Comparison of ENCODE assay signal across 9 cellular contexts in the genomic region with DNA sequence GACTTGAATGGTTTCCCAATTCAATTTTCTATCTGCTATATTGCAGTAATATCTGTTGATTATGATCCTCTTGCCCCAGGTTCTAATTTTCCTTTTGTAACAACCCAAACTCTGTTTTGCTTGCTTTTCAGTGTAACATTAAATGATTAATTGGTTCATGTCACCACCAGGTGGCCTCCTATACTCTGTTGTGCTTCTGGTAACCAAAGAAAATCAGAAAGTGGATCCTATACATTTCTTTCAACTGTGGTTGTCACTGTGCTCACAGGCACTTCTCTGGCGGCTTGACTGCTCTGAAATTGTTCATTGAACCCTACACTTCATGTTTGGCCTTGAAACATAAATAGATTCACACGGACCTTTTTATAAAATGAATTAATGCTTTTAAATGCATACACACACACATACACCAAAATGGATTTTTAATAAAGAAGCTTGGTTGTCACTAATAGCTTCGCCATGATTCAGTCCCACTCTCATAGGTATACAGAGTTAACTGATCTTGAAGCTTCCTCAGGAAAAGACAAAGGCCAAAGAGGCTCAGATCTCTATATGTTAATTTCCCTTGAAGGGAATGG.
DNase-seq lines count a peak whose midpoint lies in the region; ATAC-seq, FAIRE-seq and TF ChIP-seq lines count a peak whose summit lies in the region.
"Had no signal": no experiment of that assay in that cellular context is flagged by ENCODE, and none has a peak within 500 bp of the region (broad histone marks: within the 10 kb centered on the region; RNA-seq: fewer than 3 reads in every experiment).

No MANE protein-coding gene starts in this region.

- H3K4me3 Mint-ChIP-seq in naive thymus-derived CD4-positive, alpha-beta T cell, result no peak overlapping the region
- H3K4me3 Mint-ChIP-seq: CD4-positive, alpha-beta memory T cell had no signal

- H3K4me3 ChIP-seq in bronchial epithelial cell (ENCODE audit: low read depth, low read length) (no peak overlapping the region), HepG2 (replicated peaks in 1 of 3; ENCODE audit: insufficient read depth in 1 of 3, low read depth in 2 of 3, low read length in 3 of 3) (no peak overlapping the region)
- no peak overlapping the region for H3K4me3 ChIP-seq in naive thymus-derived CD4-positive, alpha-beta T cell (ENCODE audit: low read length)

- no peaks in the 10 kb centered on the region for H3K9me3 Mint-ChIP-seq in naive thymus-derived CD4-positive, alpha-beta T cell
- H3K9me3 Mint-ChIP-seq: CD4-positive, alpha-beta memory T cell had no signal

- no peak overlapping the region for H3K4me2 ChIP-seq in HepG2 (ENCODE audit: low read depth, low read length)

- no peak for TF ChIP-seq RAD21 in HepG2 (CRISPR knock-in tag; IDR thresholded peaks at IDR 0.05)

- peaks cover 0 to 2% (median 0%) of the 10 kb centered on the region in 7 donors for H3K4me1 Mint-ChIP-seq in naive thymus-derived CD4-positive, alpha-beta T cell
- H3K4me1 Mint-ChIP-seq: CD4-positive, alpha-beta memory T cell had no signal

- POLR2A ChIA-PET in HepG2 (lab: Yijun Ruan, JAX), result no interaction called here
- POLR2A ChIA-PET in naive thymus-derived CD4-positive, alpha-beta T cell (lab: Charles Lee), result no interaction called here

- H3K9me3 ChIP-seq in HepG2 (ENCODE audit: low read length), result no peaks in the 10 kb centered on the region
- H3K9me3 ChIP-seq in naive thymus-derived CD4-positive, alpha-beta T cell (ENCODE audit: control insufficient read depth in 2 of 3, low read length in 3 of 3), result no peaks in the 10 kb centered on the region

- ATAC-seq in HG03159 (IDR thresholded peaks at IDR 0.05; ENCODE audit: unreplicated experiment) (peak; percentile 73), HepG2 (peak; percentile 94), HG02970 (IDR thresholded peaks at IDR 0.05; ENCODE audit: low FRiP score, unreplicated experiment) (no peak)
- ATAC-seq in naive thymus-derived CD4-positive, alpha-beta T cell, result no peak

- H3K79me2 ChIP-seq in HepG2 (ENCODE audit: insufficient read depth, low read length), result no peaks in the 10 kb centered on the region

- H3K9ac ChIP-seq in HepG2 (ENCODE audit: insufficient read depth, low read depth, low read length), result no peak overlapping the region

- TF ChIP-seq POLR2A in HepG2 (IDR thresholded peaks at IDR 0.05; ENCODE audit: insufficient read depth in 1 of 2, low read depth in 2 of 2, low read length in 2 of 2), result no peak

- CTCF ChIA-PET in HepG2 (lab: Yijun Ruan, JAX; ENCODE audit: low intra/inter-chr PET ratio, low total read pairs), result interaction anchor here (1.1 to 2.3 kb wide), 7 partner anchors 123 to 1613 kb away, joined by 3 to 41 read pairs (median 4); no protein-coding TSS in a partner anchor
- CTCF ChIA-PET in naive thymus-derived CD4-positive, alpha-beta T cell (lab: Charles Lee), result no interaction called here

- no peak overlapping the region for H2AFZ ChIP-seq in HepG2 (ENCODE audit: low read length)

- in situ Hi-C loops in HepG2 (cut with HindIII; ENCODE audit: extremely low pct_ligation_motif_present, low pct_unique_long_range_greater_than_20kb), result loop anchor here (5.0 to 25.0 kb wide), 2 partner anchors 1081 to 1601 kb away; no protein-coding TSS in a partner anchor

- no peak overlapping the region for H3K27ac ChIP-seq in HepG2 (ENCODE audit: extremely low read length, insufficient read depth, low read length)
- H3K27ac ChIP-seq in naive thymus-derived CD4-positive, alpha-beta T cell (ENCODE audit: low read depth, low read length), result no peak overlapping the region

- no peaks in the 10 kb centered on the region for H3K36me3 ChIP-seq in bronchial epithelial cell (ENCODE audit: control insufficient read depth, insufficient read depth, low read length)
- no peaks in the 10 kb centered on the region for H3K36me3 ChIP-seq in HepG2 (replicated peaks in 1 of 2; ENCODE audit: control insufficient read depth in 1 of 2, insufficient read depth in 2 of 2, low read length in 2 of 2)
- no peaks in the 10 kb centered on the region for H3K36me3 ChIP-seq in naive thymus-derived CD4-positive, alpha-beta T cell (ENCODE audit: control insufficient read depth in 2 of 3, insufficient read depth in 3 of 3, low read length in 3 of 3)

- FAIRE-seq in bronchial epithelial cell (lab: Jason Lieb, UNC) (no peak), HepG2 (lab: Jason Lieb, UNC) (peak; percentile 43)

- H4K20me1 ChIP-seq in HepG2 (ENCODE audit: insufficient read depth, low read length), result no peaks in the 10 kb centered on the region

- TF ChIP-seq CTCF in bronchial epithelial cell (IDR thresholded peaks at IDR 0.05; ENCODE audit: insufficient read depth, low read length, severe bottlenecking), result peak; percentile 49
- peak; percentile 79 for TF ChIP-seq CTCF in HepG2 (CRISPR knock-in tag; IDR thresholded peaks at IDR 0.05)

- no TSS peak for BruUV-seq in HepG2 (replicated peaks; lab: Mats Ljungman, UMichigan)

- no peaks in the 10 kb centered on the region for H3K27me3 ChIP-seq in bronchial epithelial cell (ENCODE audit: control insufficient read depth, insufficient read depth, low read length)
- no peaks in the 10 kb centered on the region for H3K27me3 ChIP-seq in HepG2 (ENCODE audit: control insufficient read depth in 1 of 2, insufficient read depth in 2 of 2, low read length in 2 of 2)
- H3K27me3 ChIP-seq in naive thymus-derived CD4-positive, alpha-beta T cell (ENCODE audit: control insufficient read depth in 2 of 2, insufficient read depth in 2 of 2, low read length in 2 of 2), result no peaks in the 10 kb centered on the region

- H3K27ac Mint-ChIP-seq in naive thymus-derived CD4-positive, alpha-beta T cell, result no peak overlapping the region
- H3K27ac Mint-ChIP-seq: CD4-positive, alpha-beta memory T cell had no signal

- 2% methylated on average over 3 of the region's 3 CpGs for WGBS in HepG2 (ENCODE audit: low lambda C conversion rate)

- no peaks in the 10 kb centered on the region for H3K4me1 ChIP-seq in HepG2 (ENCODE audit: insufficient read depth, low read length)
- no peaks in the 10 kb centered on the region for H3K4me1 ChIP-seq in naive thymus-derived CD4-positive, alpha-beta T cell (ENCODE audit: control insufficient read depth in 2 of 2, insufficient read depth in 2 of 2, low read length in 2 of 2)

- intact Hi-C loops in HepG2 (cut with micrococcal nuclease; ENCODE audit: unreplicated experiment), result loop anchor here (1.0 to 5.0 kb wide), 5 partner anchors 134 to 1613 kb away; no protein-coding TSS in a partner anchor
- intact Hi-C loops in naive thymus-derived CD4-positive, alpha-beta T cell (cut with micrococcal nuclease), result loop anchor here in 1 of 2 donors (2.0 to 5.0 kb wide), 2 partner anchors 1082 to 1516 kb away; no protein-coding TSS in a partner anchor

- peaks cover 0 to 6% (median 0%) of the 10 kb centered on the region in 5 donors for H3K27me3 Mint-ChIP-seq in naive thymus-derived CD4-positive, alpha-beta T cell
- H3K27me3 Mint-ChIP-seq: CD4-positive, alpha-beta memory T cell had no signal

- TF ChIP-seq EP300 in HepG2 (IDR thresholded peaks at IDR 0.05; ENCODE audit: low read depth in 2 of 2, low read length in 2 of 2), result no peak
- no peak for TF ChIP-seq EP300 in HepG2 (CRISPR knock-in tag; IDR thresholded peaks at IDR 0.05; ENCODE audit: borderline replicate concordance)

- H3K36me3 Mint-ChIP-seq in naive thymus-derived CD4-positive, alpha-beta T cell, result no peaks in the 10 kb centered on the region
- H3K36me3 Mint-ChIP-seq: CD4-positive, alpha-beta memory T cell had no signal

- DNase-seq in SIG-M5 treated with dmso at 0.1 percent for 504 hours (lab: John Stamatoyannopoulos, UW; ENCODE audit: unreplicated experiment) (peak; percentile 40), SIG-M5 (lab: John Stamatoyannopoulos, UW) (no peak), NCI-H524 treated with DMSO at 0.1 percent for 48 hours (lab: John Stamatoyannopoulos, UW) (peak; percentile 23), bronchial epithelial cell (ENCODE audit: low read depth) (peak; percentile 44), HepG2 (ENCODE audit: low spot score) (peak; percentile 62)
- no peak for DNase-seq in naive thymus-derived CD4-positive, alpha-beta T cell

TF ChIP-seq in HepG2, 621 proteins besides CTCF, POLR2A, EP300 and RAD21 (continues in another document):
- TF ChIP-seq SIN3B (IDR thresholded peaks at IDR 0.05; ENCODE audit: low read length) (0 out of 2 replicates have a peak, but pooled peaks have one; percentile 21), YEATS4 (CRISPR knock-in tag; IDR thresholded peaks at IDR 0.05; ENCODE audit: borderline replicate concordance) (0 out of 2 replicates have a peak, but pooled peaks have one; percentile 25), ZSCAN21 (CRISPR knock-in tag; IDR thresholded peaks at IDR 0.05; ENCODE audit: borderline replicate concordance) (no peak)
- TF ChIP-seq, protein P1, sequence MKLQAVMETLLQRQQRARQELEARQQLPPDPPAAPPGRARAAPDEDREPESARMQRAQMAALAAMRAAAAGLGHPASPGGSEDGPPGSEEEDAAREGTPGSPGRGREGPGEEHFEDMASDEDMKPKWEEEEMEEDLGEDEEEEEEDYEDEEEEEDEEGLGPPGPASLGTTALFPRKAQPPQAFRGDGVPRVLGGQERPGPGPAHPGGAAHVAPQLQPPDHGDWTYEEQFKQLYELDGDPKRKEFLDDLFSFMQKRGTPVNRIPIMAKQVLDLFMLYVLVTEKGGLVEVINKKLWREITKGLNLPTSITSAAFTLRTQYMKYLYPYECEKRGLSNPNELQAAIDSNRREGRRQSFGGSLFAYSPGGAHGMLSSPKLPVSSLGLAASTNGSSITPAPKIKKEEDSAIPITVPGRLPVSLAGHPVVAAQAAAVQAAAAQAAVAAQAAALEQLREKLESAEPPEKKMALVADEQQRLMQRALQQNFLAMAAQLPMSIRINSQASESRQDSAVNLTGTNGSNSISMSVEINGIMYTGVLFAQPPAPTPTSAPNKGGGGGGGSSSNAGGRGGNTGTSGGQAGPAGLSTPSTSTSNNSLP (IDR thresholded peaks at IDR 0.05; ENCODE audit: low read depth, low read length), result peak; percentile 81; the same call in 1 of the 2 replicates
- TF ChIP-seq, protein P2, sequence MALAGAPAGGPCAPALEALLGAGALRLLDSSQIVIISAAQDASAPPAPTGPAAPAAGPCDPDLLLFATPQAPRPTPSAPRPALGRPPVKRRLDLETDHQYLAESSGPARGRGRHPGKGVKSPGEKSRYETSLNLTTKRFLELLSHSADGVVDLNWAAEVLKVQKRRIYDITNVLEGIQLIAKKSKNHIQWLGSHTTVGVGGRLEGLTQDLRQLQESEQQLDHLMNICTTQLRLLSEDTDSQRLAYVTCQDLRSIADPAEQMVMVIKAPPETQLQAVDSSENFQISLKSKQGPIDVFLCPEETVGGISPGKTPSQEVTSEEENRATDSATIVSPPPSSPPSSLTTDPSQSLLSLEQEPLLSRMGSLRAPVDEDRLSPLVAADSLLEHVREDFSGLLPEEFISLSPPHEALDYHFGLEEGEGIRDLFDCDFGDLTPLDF (CRISPR knock-in tag; IDR thresholded peaks at IDR 0.05), result 0 out of 2 replicates have a peak, but pooled peaks have one; percentile 24

Comparison
In these comparisons a context has a peak if more than half of its experiments do, and no peak if none do; other contexts are left out.
1. DNase-seq: peak in SIG-M5 treated with dmso at 0.1 percent for 504 hours (single experiment), NCI-H524 treated with DMSO at 0.1 percent for 48 hours (single experiment), bronchial epithelial cell (single experiment) and HepG2 (single experiment); none in SIG-M5 (single experiment) and naive thymus-derived CD4-positive, alpha-beta T cell (0 of 9).
2. ATAC-seq: peak in HG03159 (single experiment) and HepG2 (single experiment); none in naive thymus-derived CD4-positive, alpha-beta T cell (single experiment) and HG02970 (single experiment).